In genomic region chr7:131028293-131028692, GRCh38 we compare ENCODE assay signal across 16 cellular contexts.
DNase-seq lines count a peak whose midpoint lies in the region; ATAC-seq, FAIRE-seq and TF ChIP-seq lines count a peak whose summit lies in the region.
"Had no signal": no experiment of that assay in that cellular context is flagged by ENCODE, and none has a peak within 500 bp of the region (broad histone marks: within the 10 kb centered on the region; RNA-seq: fewer than 3 reads in every experiment).

No MANE protein-coding gene starts in this region.

- H3K27ac Mint-ChIP-seq in CD4-positive, alpha-beta memory T cell: peak overlapping the region; percentile 84 to 96 (median 85)
- H3K27ac Mint-ChIP-seq in HFFc6: peak overlapping the region; percentile 96
- H3K27ac Mint-ChIP-seq: nephron progenitor cell had no signal

- no peak for TF ChIP-seq POLR2A in GM12878 (IDR thresholded peaks at IDR 0.05; ENCODE audit: low read depth, low read length)

- H3K27ac ChIP-seq in CD4-positive, alpha-beta memory T cell (ENCODE audit: low read depth, low read length): peak overlapping the region; percentile 31
- peak overlapping the region; percentile 27; the same call in 1 of the 2 replicates for H3K27ac ChIP-seq in GM12878 (ENCODE audit: control insufficient read depth, insufficient read depth)
- peak overlapping the region; percentile 3 for H3K27ac ChIP-seq in skeletal muscle tissue (ENCODE audit: low read depth, low read length)
- H3K27ac ChIP-seq: foreskin keratinocyte had no signal

- peaks cover 37% of the 10 kb centered on the region for H3K79me2 ChIP-seq in GM12878 (ENCODE audit: control insufficient read depth, insufficient read depth, low read length)

- TF ChIP-seq RAD21 in GM12878 (IDR thresholded peaks at IDR 0.05; ENCODE audit: insufficient read depth, low read depth, low read length): no peak

- no peaks in the 10 kb centered on the region for H3K27me3 Mint-ChIP-seq in CD4-positive, alpha-beta memory T cell
- no peaks in the 10 kb centered on the region; the same call in none of the 2 replicates for H3K27me3 Mint-ChIP-seq in HFFc6 (ENCODE audit: insufficient read depth)

- no peak overlapping the region for H2AFZ ChIP-seq in GM12878 (ENCODE audit: control insufficient read depth, low read depth, low read length)

- H3K36me3 Mint-ChIP-seq in CD4-positive, alpha-beta memory T cell: peaks cover 9 to 34% of the 10 kb centered on the region in 2 donors
- H3K36me3 Mint-ChIP-seq in HFFc6 (ENCODE audit: low read depth): peaks cover 28% of the 10 kb centered on the region

- WGBS in GM12878 (ENCODE audit: insufficient coverage, insufficient replicate concordance, low lambda C conversion rate, missing lambda C conversion rate): 100% methylated on average over 2 of the region's 2 CpGs

- H3K9ac ChIP-seq in GM12878 (ENCODE audit: control insufficient read depth, insufficient read depth, low read length): no peak overlapping the region
- no peak overlapping the region for H3K9ac ChIP-seq in skeletal muscle tissue (ENCODE audit: low read depth in 1 of 3, low read length in 3 of 3)
- H3K9ac ChIP-seq: BLaER1 treated with 17β-estradiol and CSF1 and Interleukin-3, amounts not matched to agents 10 nM and 100 nM had no signal

- TF ChIP-seq CTCF in HFFc6 (IDR thresholded peaks at IDR 0.05) (no peak), GM12878 (IDR thresholded peaks at IDR 0.05 in 2 of 3, conservative IDR thresholded peaks at IDR 0.05 in 1 of 3; ENCODE audit: control insufficient read depth in 2 of 3, extremely low read depth in 1 of 3, insufficient read depth in 1 of 3, low read depth in 3 of 3, low read length in 3 of 3) (no peak)

- no peaks in the 10 kb centered on the region for H3K27me3 ChIP-seq in CD4-positive, alpha-beta memory T cell (ENCODE audit: insufficient read depth, low read length)
- H3K27me3 ChIP-seq in GM12878 (replicated peaks in 1 of 2; ENCODE audit: control insufficient read depth in 2 of 2, insufficient read depth in 2 of 2, low read length in 1 of 2): no peaks in the 10 kb centered on the region
- H3K27me3 ChIP-seq in skeletal muscle tissue (ENCODE audit: control insufficient read depth in 3 of 3, insufficient read depth in 3 of 3, low read length in 3 of 3): no peaks in the 10 kb centered on the region
- H3K27me3 ChIP-seq: BLaER1 treated with 17β-estradiol and CSF1 and Interleukin-3, amounts not matched to agents 10 nM and 100 nM; foreskin keratinocyte had no signal

- H3K4me3 Mint-ChIP-seq in CD4-positive, alpha-beta memory T cell: peak overlapping the region in 7 of 8 donors; percentile 66 to 86 (median 75)
- H3K4me3 Mint-ChIP-seq in HFFc6: peak overlapping the region; percentile 80
- H3K4me3 Mint-ChIP-seq: nephron progenitor cell had no signal

- no peak for DNase-seq in CD4-positive, alpha-beta memory T cell
- DNase-seq in HFFc6 (no peak), GM12878 (ENCODE audit: low read depth, low spot score) (no peak), NCI-H2029 treated with DMSO at 0.1 percent for 48 hours (lab: John Stamatoyannopoulos, UW) (no peak), frontal cortex (ENCODE audit: low spot score in 2 of 2) (no peak)
- DNase-seq: cerebellar nuclear complex, foreskin keratinocyte, HCEC 1CT, NCI-H774, nephron progenitor cell, RPMI8226 had no signal

- H3K36me3 ChIP-seq in CD4-positive, alpha-beta memory T cell (ENCODE audit: insufficient read depth, low read length): no peaks in the 10 kb centered on the region
- peaks cover 0 to 2% of the 10 kb centered on the region in 2 experiments; a peak in 1 of 4 replicates for H3K36me3 ChIP-seq in GM12878 (ENCODE audit: control insufficient read depth in 2 of 2, insufficient read depth in 2 of 2, low read length in 1 of 2)
- H3K36me3 ChIP-seq in skeletal muscle tissue (ENCODE audit: control insufficient read depth in 3 of 3, insufficient read depth in 3 of 3, low read length in 3 of 3): peaks cover 0 to 2% (median 0%) of the 10 kb centered on the region in 3 donors

- intact Hi-C loops in CD4-positive, alpha-beta memory T cell (cut with micrococcal nuclease): no loop called here
- intact Hi-C loops in GM12878 (cut with micrococcal nuclease; ENCODE audit: unreplicated experiment): no loop called here

- TF ChIP-seq EP300 in GM12878 (IDR thresholded peaks at IDR 0.05; ENCODE audit: borderline replicate concordance in 1 of 2, control insufficient read depth in 1 of 2, low read depth in 2 of 2, low read length in 2 of 2): no peak

- POLR2A ChIA-PET in CD4-positive, alpha-beta memory T cell (lab: Charles Lee; ENCODE audit: partially characterized antibody): interaction anchor here (1.2 kb wide), 2 partner anchors 10 kb away, joined by 3 to 4 read pairs; no protein-coding TSS in a partner anchor
- POLR2A ChIA-PET in GM12878 (lab: Charles Lee): interaction anchor here (0.6 to 1.4 kb wide), 4 partner anchors 14 to 92 kb away, joined by 3 to 6 read pairs (median 4); no protein-coding TSS in a partner anchor

- no peak overlapping the region for H3K4me3 ChIP-seq in CD4-positive, alpha-beta memory T cell (ENCODE audit: low read length in 2 of 2)
- no peak overlapping the region for H3K4me3 ChIP-seq in GM12878
- no peak overlapping the region for H3K4me3 ChIP-seq in skeletal muscle tissue (ENCODE audit: low read length in 3 of 3)
- H3K4me3 ChIP-seq: BLaER1 treated with 17β-estradiol and CSF1 and Interleukin-3, amounts not matched to agents 10 nM and 100 nM had no signal

- H4K20me1 ChIP-seq in GM12878 (ENCODE audit: control insufficient read depth, insufficient read depth): no peaks in the 10 kb centered on the region

- CTCF ChIA-PET in CD4-positive, alpha-beta memory T cell (lab: Charles Lee; ENCODE audit: partially characterized antibody): interaction anchor here (0.6 to 2.8 kb wide), 10 partner anchors 12 to 134 kb away, joined by 3 to 14 read pairs (median 3); no protein-coding TSS in a partner anchor
- CTCF ChIA-PET in GM12878 (lab: Yijun Ruan, JAX): interaction anchor here (1.0 to 4.8 kb wide), 5 partner anchors 8 to 46 kb away, joined by 3 to 23 read pairs (median 7); no protein-coding TSS in a partner anchor

- no peaks in the 10 kb centered on the region for H3K9me3 Mint-ChIP-seq in CD4-positive, alpha-beta memory T cell
- no peaks in the 10 kb centered on the region for H3K9me3 Mint-ChIP-seq in HFFc6
- H3K9me3 Mint-ChIP-seq: nephron progenitor cell had no signal

- no peak overlapping the region for H3K4me2 ChIP-seq in GM12878 (ENCODE audit: control insufficient read depth, insufficient read depth)

- in situ Hi-C loops in GM12878 (cut with MboI): no loop called here

- FAIRE-seq in GM12878 (lab: Jason Lieb, UNC) (no peak), frontal cortex (lab: Jason Lieb, UNC) (no peak)
- FAIRE-seq: endometrium, urothelium cell line had no signal

- ATAC-seq in GM12878: no peak
- ATAC-seq in HG02798 (IDR thresholded peaks at IDR 0.05; ENCODE audit: poor library complexity, unreplicated experiment): no peak

- SMC1A ChIA-PET in GM12878 (lab: Charles Lee; ENCODE audit: uncharacterized antibody, unreplicated experiment): interaction anchor here (0.6 to 3.1 kb wide), 9 partner anchors 11 to 129 kb away, joined by 3 to 21 read pairs (median 5); no protein-coding TSS in a partner anchor

- BruUV-seq in GM12878 (replicated peaks; lab: Mats Ljungman, UMichigan): no TSS peak

- no peaks in the 10 kb centered on the region for H3K9me3 ChIP-seq in CD4-positive, alpha-beta memory T cell (ENCODE audit: control insufficient read depth in 1 of 2, low read length in 2 of 2)
- H3K9me3 ChIP-seq in GM12878 (replicated peaks; ENCODE audit: control insufficient read depth, insufficient read depth, low read length): peaks cover 7% of the 10 kb centered on the region; the same call in 2 of the 3 replicates
- H3K9me3 ChIP-seq in skeletal muscle tissue (ENCODE audit: control insufficient read depth in 3 of 3, low read length in 3 of 3): no peaks in the 10 kb centered on the region

- H3K4me1 ChIP-seq in CD4-positive, alpha-beta memory T cell (ENCODE audit: insufficient read depth, low read length): peaks cover 99% of the 10 kb centered on the region
- peaks cover 59% of the 10 kb centered on the region for H3K4me1 ChIP-seq in GM12878 (ENCODE audit: control insufficient read depth, insufficient read depth, low read length)
- peaks cover 19 to 43% (median 33%) of the 10 kb centered on the region in 3 donors for H3K4me1 ChIP-seq in skeletal muscle tissue (ENCODE audit: control insufficient read depth in 3 of 3, insufficient read depth in 3 of 3, low read length in 3 of 3)

- peaks cover 69 to 94% (median 82%) of the 10 kb centered on the region in 4 donors for H3K4me1 Mint-ChIP-seq in CD4-positive, alpha-beta memory T cell
- H3K4me1 Mint-ChIP-seq in HFFc6 (ENCODE audit: low read depth): peaks cover 78% of the 10 kb centered on the region
- H3K4me1 Mint-ChIP-seq: nephron progenitor cell had no signal

- RAD21 ChIA-PET in GM12878 (lab: Charles Lee; ENCODE audit: unreplicated experiment): interaction anchor here (0.7 to 1.9 kb wide), 6 partner anchors 10 to 115 kb away, joined by 3 to 6 read pairs (median 4); no protein-coding TSS in a partner anchor

TF ChIP-seq in GM12878, 131 proteins besides CTCF, POLR2A, EP300 and RAD21:
- no peak for TF ChIP-seq NFYA (IDR thresholded peaks at IDR 0.05; ENCODE audit: borderline replicate concordance, low read depth, low read length)
- TF ChIP-seq, protein P1, sequence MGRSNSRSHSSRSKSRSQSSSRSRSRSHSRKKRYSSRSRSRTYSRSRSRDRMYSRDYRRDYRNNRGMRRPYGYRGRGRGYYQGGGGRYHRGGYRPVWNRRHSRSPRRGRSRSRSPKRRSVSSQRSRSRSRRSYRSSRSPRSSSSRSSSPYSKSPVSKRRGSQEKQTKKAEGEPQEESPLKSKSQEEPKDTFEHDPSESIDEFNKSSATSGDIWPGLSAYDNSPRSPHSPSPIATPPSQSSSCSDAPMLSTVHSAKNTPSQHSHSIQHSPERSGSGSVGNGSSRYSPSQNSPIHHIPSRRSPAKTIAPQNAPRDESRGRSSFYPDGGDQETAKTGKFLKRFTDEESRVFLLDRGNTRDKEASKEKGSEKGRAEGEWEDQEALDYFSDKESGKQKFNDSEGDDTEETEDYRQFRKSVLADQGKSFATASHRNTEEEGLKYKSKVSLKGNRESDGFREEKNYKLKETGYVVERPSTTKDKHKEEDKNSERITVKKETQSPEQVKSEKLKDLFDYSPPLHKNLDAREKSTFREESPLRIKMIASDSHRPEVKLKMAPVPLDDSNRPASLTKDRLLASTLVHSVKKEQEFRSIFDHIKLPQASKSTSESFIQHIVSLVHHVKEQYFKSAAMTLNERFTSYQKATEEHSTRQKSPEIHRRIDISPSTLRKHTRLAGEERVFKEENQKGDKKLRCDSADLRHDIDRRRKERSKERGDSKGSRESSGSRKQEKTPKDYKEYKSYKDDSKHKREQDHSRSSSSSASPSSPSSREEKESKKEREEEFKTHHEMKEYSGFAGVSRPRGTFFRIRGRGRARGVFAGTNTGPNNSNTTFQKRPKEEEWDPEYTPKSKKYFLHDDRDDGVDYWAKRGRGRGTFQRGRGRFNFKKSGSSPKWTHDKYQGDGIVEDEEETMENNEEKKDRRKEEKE (IDR thresholded peaks at IDR 0.05): no peak
- no peak for TF ChIP-seq JUND (IDR thresholded peaks at IDR 0.05; ENCODE audit: low read depth, low read length)
